In the genomic region with DNA sequence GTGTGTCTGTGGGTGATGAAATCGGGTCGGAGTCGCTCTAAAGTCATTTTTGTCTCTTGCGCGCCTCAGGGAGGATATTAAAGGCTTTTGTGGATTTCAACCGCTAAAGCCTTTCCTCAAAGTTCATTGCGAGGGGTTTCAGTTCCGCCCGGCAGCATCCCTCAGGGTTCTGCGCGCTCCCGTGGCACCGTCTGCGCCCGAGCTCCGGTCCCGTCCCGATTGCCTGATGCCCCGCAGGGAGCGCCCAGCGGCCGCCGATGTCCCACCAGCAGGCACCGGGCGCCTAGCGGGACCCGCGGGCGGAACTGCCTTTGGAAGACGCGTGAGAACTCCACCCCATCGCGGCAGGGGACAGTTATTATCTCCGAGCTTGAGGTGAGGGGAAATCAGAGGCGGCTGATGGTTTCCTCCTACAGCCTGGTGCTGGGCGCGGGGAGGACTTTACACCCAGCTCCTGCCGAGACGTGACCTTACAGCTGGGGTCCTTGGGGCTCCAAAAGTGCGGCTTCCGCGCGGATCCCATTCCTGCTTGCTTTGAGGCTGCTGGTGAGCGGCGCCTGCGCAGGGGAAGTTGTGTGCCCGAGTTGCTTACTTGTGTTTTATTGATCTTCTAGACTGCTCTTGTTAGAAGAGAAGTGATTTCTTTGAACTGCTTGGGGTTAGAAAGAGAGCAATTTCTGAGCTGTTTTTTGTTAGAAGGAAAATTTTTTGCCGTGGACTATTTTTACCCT, we compare ENCODE assay signal across 1 cellular context.
TF ChIP-seq lines count a peak whose summit lies in the region.

No MANE protein-coding gene starts in this region.

TF ChIP-seq in HEK293, 187 proteins besides CTCF, POLR2A, EP300 and RAD21 (continued from another document):
- TF ChIP-seq ZNF266 (tag by site-specific recombination; IDR thresholded peaks at IDR 0.05; ENCODE audit: low read depth), result no peak
- peak; percentile 42; the same call in 1 of the 2 replicates for TF ChIP-seq ZBTB20 (tag by site-specific recombination; IDR thresholded peaks at IDR 0.05)
- TF ChIP-seq, protein P1, sequence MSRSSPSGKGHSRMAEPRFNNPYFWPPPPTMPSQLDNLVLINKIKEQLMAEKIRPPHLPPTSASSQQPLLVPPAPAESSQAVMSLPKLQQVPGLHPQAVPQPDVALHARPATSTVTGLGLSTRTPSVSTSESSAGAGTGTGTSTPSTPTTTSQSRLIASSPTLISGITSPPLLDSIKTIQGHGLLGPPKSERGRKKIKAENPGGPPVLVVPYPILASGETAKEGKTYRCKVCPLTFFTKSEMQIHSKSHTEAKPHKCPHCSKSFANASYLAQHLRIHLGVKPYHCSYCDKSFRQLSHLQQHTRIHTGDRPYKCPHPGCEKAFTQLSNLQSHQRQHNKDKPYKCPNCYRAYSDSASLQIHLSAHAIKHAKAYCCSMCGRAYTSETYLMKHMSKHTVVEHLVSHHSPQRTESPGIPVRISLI (tag by site-specific recombination; IDR thresholded peaks at IDR 0.05), result no peak
- peak; percentile 50; the same call in 1 of the 2 replicates for TF ChIP-seq ZNF777 (tag by site-specific recombination; IDR thresholded peaks at IDR 0.05; ENCODE audit: borderline replicate concordance)
- peak; percentile 100 for TF ChIP-seq ZBTB8A (tag by site-specific recombination; IDR thresholded peaks at IDR 0.05)
- TF ChIP-seq GLIS2 (tag by site-specific recombination; IDR thresholded peaks at IDR 0.05), result peak; percentile 81
- TF ChIP-seq ZNF202 (tag by site-specific recombination; IDR thresholded peaks at IDR 0.05; ENCODE audit: borderline replicate concordance), result no peak
- no peak for TF ChIP-seq ZNF623 (tag by site-specific recombination; IDR thresholded peaks at IDR 0.05)
- peak; percentile 97 for TF ChIP-seq ZBTB48 (tag by site-specific recombination; IDR thresholded peaks at IDR 0.05)
- no peak for TF ChIP-seq ZNF768 (tag by site-specific recombination; IDR thresholded peaks at IDR 0.05)
- peak; percentile 93 for TF ChIP-seq ZNF423 (tag by site-specific recombination; IDR thresholded peaks at IDR 0.05)
- no peak for TF ChIP-seq ZNF658 (tag by site-specific recombination; IDR thresholded peaks at IDR 0.05)
- peak; percentile 74 for TF ChIP-seq KLF16 (tag by site-specific recombination; IDR thresholded peaks at IDR 0.05)
- TF ChIP-seq ZFP37 (tag by site-specific recombination; IDR thresholded peaks at IDR 0.05), result peak; percentile 60; the same call in 1 of the 2 replicates
- TF ChIP-seq, protein P2, sequence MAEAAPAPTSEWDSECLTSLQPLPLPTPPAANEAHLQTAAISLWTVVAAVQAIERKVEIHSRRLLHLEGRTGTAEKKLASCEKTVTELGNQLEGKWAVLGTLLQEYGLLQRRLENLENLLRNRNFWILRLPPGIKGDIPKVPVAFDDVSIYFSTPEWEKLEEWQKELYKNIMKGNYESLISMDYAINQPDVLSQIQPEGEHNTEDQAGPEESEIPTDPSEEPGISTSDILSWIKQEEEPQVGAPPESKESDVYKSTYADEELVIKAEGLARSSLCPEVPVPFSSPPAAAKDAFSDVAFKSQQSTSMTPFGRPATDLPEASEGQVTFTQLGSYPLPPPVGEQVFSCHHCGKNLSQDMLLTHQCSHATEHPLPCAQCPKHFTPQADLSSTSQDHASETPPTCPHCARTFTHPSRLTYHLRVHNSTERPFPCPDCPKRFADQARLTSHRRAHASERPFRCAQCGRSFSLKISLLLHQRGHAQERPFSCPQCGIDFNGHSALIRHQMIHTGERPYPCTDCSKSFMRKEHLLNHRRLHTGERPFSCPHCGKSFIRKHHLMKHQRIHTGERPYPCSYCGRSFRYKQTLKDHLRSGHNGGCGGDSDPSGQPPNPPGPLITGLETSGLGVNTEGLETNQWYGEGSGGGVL (tag by site-specific recombination; IDR thresholded peaks at IDR 0.05), result peak; percentile 36; the same call in 1 of the 2 replicates
- TF ChIP-seq IKZF3 (tag by site-specific recombination; IDR thresholded peaks at IDR 0.05), result peak; percentile 80
- TF ChIP-seq, protein P3, sequence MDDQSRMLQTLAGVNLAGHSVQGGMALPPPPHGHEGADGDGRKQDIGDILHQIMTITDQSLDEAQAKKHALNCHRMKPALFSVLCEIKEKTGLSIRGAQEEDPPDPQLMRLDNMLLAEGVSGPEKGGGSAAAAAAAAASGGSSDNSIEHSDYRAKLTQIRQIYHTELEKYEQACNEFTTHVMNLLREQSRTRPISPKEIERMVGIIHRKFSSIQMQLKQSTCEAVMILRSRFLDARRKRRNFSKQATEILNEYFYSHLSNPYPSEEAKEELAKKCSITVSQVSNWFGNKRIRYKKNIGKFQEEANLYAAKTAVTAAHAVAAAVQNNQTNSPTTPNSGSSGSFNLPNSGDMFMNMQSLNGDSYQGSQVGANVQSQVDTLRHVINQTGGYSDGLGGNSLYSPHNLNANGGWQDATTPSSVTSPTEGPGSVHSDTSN (CRISPR knock-in tag; IDR thresholded peaks at IDR 0.05), result peak; percentile 73; the same call in 1 of the 2 replicates
- peak; percentile 100 for TF ChIP-seq ZIC2 (tag by site-specific recombination; IDR thresholded peaks at IDR 0.05)
- TF ChIP-seq ZNF561 (tag by site-specific recombination; IDR thresholded peaks at IDR 0.05; ENCODE audit: borderline replicate concordance), result peak; percentile 50; the same call in 1 of the 2 replicates
- TF ChIP-seq ZNF341 (tag by site-specific recombination; IDR thresholded peaks at IDR 0.05; ENCODE audit: low read depth), result peak; percentile 26
